ENCODE assay signal across 10 cellular contexts in the genomic region with DNA sequence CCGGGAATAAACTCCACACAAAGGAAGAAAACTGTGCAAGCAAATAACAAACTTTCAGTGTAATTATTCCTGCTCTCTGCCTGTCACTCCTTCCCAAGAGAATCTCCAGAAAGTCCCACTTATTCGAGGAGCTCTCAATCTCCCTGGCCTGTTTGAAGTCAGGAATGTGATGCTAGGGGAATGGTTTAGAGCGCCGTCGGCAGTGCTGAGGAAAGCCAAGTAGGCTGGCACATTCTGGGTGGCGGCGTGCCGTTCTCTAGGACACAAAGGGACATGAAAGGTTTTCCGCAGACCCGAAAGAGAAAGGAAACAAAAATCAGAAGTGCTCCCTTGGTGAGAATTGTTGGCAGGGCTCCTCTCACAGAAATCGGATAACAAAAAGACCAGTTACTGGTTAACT.
A peak's percentile ranks its signal among the peaks of the same experiment; 100 is the strongest.
DNase-seq lines count a peak whose midpoint lies in the region; ATAC-seq and TF ChIP-seq lines count a peak whose summit lies in the region.
"Had no signal": no experiment of that assay in that cellular context is flagged by ENCODE, and none has a peak within 500 bp of the region (broad histone marks: within the 10 kb centered on the region; RNA-seq: fewer than 3 reads in every experiment).

No MANE protein-coding gene starts in this region.

- H3K27me3 ChIP-seq in endocrine pancreas (ENCODE audit: control insufficient read depth, insufficient read depth, low read length): no peaks in the 10 kb centered on the region
- H3K27me3 ChIP-seq in mesenchymal stem cell (ENCODE audit: control insufficient read depth in 1 of 2, insufficient read depth in 1 of 2, low read length in 2 of 2): peaks cover 9 to 17% of the 10 kb centered on the region in 2 experiments
- H3K27me3 ChIP-seq in testis: no peaks in the 10 kb centered on the region

- WGBS in mesenchymal stem cell: 66% methylated on average over 11 of the region's 11 CpGs
- WGBS in testis, 2 donors: 45 to 47% methylated on average over 11 of the region's 11 CpGs

- H2BK12ac ChIP-seq in mesenchymal stem cell (ENCODE audit: low read length in 2 of 2): no peak overlapping the region

- H2BK120ac ChIP-seq in mesenchymal stem cell (ENCODE audit: low read depth, low read length): no peak overlapping the region

- peak overlapping the region; percentile 71 for H3K4me3 ChIP-seq in endocrine pancreas (ENCODE audit: control insufficient read depth, insufficient read depth, low read length)
- peak overlapping the region in 1 of 2 experiments; percentile 73 for H3K4me3 ChIP-seq in mesenchymal stem cell (ENCODE audit: insufficient read depth in 1 of 2, low read depth in 1 of 2, low read length in 2 of 2)
- no peak overlapping the region for H3K4me3 ChIP-seq in testis

- peaks cover 17% of the 10 kb centered on the region for H3K4me1 Mint-ChIP-seq in T-helper 17 cell
- H3K4me1 Mint-ChIP-seq in T-helper 2 cell treated with Interferon-gamma antibody and Interleukin-4, amounts not matched to agents 5 μg/mL and 100 μg/mL, for 36 hours (ENCODE audit: low read depth): peaks cover 4% of the 10 kb centered on the region

- H3K4ac ChIP-seq in mesenchymal stem cell (ENCODE audit: low read depth in 1 of 2, low read length in 2 of 2): no peak overlapping the region

- no peak overlapping the region for H3K14ac ChIP-seq in mesenchymal stem cell (ENCODE audit: low read length in 2 of 2)

- no peak overlapping the region for H3K18ac ChIP-seq in mesenchymal stem cell (ENCODE audit: low read depth in 1 of 2, low read length in 2 of 2)

- no peak overlapping the region for H4K8ac ChIP-seq in mesenchymal stem cell (ENCODE audit: low read length)

- H2AK5ac ChIP-seq in mesenchymal stem cell (ENCODE audit: low read length, severe bottlenecking): no peak overlapping the region

- H3K9me3 Mint-ChIP-seq in T-helper 2 cell treated with Interferon-gamma antibody and Interleukin-4, amounts not matched to agents 5 μg/mL and 100 μg/mL, for 36 hours: no peaks in the 10 kb centered on the region
- H3K9me3 Mint-ChIP-seq: IgD-negative memory B cell had no signal

- H3K36me3 ChIP-seq in endocrine pancreas (ENCODE audit: control insufficient read depth, insufficient read depth, low read length): no peaks in the 10 kb centered on the region
- no peaks in the 10 kb centered on the region for H3K36me3 ChIP-seq in mesenchymal stem cell (ENCODE audit: control insufficient read depth in 1 of 2, insufficient read depth in 2 of 2, low read depth in 1 of 2, low read length in 2 of 2)
- no peaks in the 10 kb centered on the region for H3K36me3 ChIP-seq in testis (ENCODE audit: low read depth, missing control alignments)

- no peak for ATAC-seq in T-helper 17 cell

- H3K36me3 Mint-ChIP-seq in T-helper 17 cell (ENCODE audit: low read depth): no peaks in the 10 kb centered on the region
- H3K36me3 Mint-ChIP-seq in T-helper 2 cell treated with Interferon-gamma antibody and Interleukin-4, amounts not matched to agents 5 μg/mL and 100 μg/mL, for 36 hours (ENCODE audit: low read depth): no peaks in the 10 kb centered on the region
- H3K36me3 Mint-ChIP-seq: IgD-negative memory B cell had no signal

- H3K27ac ChIP-seq in mesenchymal stem cell (ENCODE audit: low read length, poor library complexity, severe bottlenecking) (no peak overlapping the region), testis (no peak overlapping the region)

- no peak overlapping the region for H2BK15ac ChIP-seq in mesenchymal stem cell (ENCODE audit: low read depth, poor library complexity, severe bottlenecking)

- no peaks in the 10 kb centered on the region for H3K79me1 ChIP-seq in mesenchymal stem cell (replicated peaks; ENCODE audit: low read length, poor library complexity, severe bottlenecking)

- H3K4me2 ChIP-seq in mesenchymal stem cell (ENCODE audit: low read length, poor library complexity, severe bottlenecking): no peak overlapping the region

- DNase-seq in DMS79 treated with DMSO at 0.1 percent for 48 hours (lab: John Stamatoyannopoulos, UW) (peak; percentile 20), DMS79 (lab: John Stamatoyannopoulos, UW) (no peak), mesenchymal stem cell (no peak), testis (peak; percentile 17), T-helper 17 cell (no peak)
- DNase-seq in activated CD8-positive, alpha-beta memory T cell treated with anti-CD3 and anti-CD28 coated beads, Interleukin-2, amount 50 U/mL, for 48 hours: no peak
- DNase-seq in T-helper 2 cell treated with Interferon-gamma antibody and Interleukin-4, amounts not matched to agents 5 μg/mL and 100 μg/mL, for 36 hours (ENCODE audit: low spot score): no peak
- DNase-seq: central memory CD4-positive, alpha-beta T cell had no signal

- H3K9me3 ChIP-seq in endocrine pancreas (ENCODE audit: control insufficient read depth, low read length) (no peaks in the 10 kb centered on the region), mesenchymal stem cell (ENCODE audit: control insufficient read depth, low read length) (no peaks in the 10 kb centered on the region), testis (no peaks in the 10 kb centered on the region), T-helper 17 cell (ENCODE audit: control insufficient read depth, low read length, poor library complexity, severe bottlenecking) (no peaks in the 10 kb centered on the region)

- H3K4me1 ChIP-seq in endocrine pancreas (ENCODE audit: control insufficient read depth, insufficient read depth, low read length) (peaks cover 3% of the 10 kb centered on the region), mesenchymal stem cell (ENCODE audit: control insufficient read depth, insufficient read depth, low read depth, low read length) (no peaks in the 10 kb centered on the region), testis (no peaks in the 10 kb centered on the region)

- intact Hi-C loops in testis (cut with DNase I; ENCODE audit: low total_unique reads): no loop called here

- no peak overlapping the region for H3K4me3 Mint-ChIP-seq in T-helper 17 cell
- no peak overlapping the region for H3K4me3 Mint-ChIP-seq in T-helper 2 cell treated with Interferon-gamma antibody and Interleukin-4, amounts not matched to agents 5 μg/mL and 100 μg/mL, for 36 hours
- H3K4me3 Mint-ChIP-seq: IgD-negative memory B cell had no signal

- H2AFZ ChIP-seq in mesenchymal stem cell (ENCODE audit: low read depth, low read length): no peak overlapping the region

- no peak overlapping the region for H4K91ac ChIP-seq in mesenchymal stem cell (ENCODE audit: low read length)

- no peak for TF ChIP-seq CTCF in testis (IDR thresholded peaks at IDR 0.05)

- peaks cover 14% of the 10 kb centered on the region for H3K27me3 Mint-ChIP-seq in T-helper 17 cell
- peaks cover 15% of the 10 kb centered on the region for H3K27me3 Mint-ChIP-seq in T-helper 2 cell treated with Interferon-gamma antibody and Interleukin-4, amounts not matched to agents 5 μg/mL and 100 μg/mL, for 36 hours (ENCODE audit: low read depth)

- H3K9ac ChIP-seq in endocrine pancreas (ENCODE audit: control insufficient read depth, insufficient read depth, low read length): peak overlapping the region; percentile 85
- peak overlapping the region; percentile 61 for H3K9ac ChIP-seq in mesenchymal stem cell (ENCODE audit: low read length)

- no peak overlapping the region for H2BK5ac ChIP-seq in mesenchymal stem cell (ENCODE audit: low read depth, low read length, poor library complexity, severe bottlenecking)

- H3K27ac Mint-ChIP-seq in T-helper 17 cell: no peak overlapping the region
- H3K27ac Mint-ChIP-seq in T-helper 2 cell treated with Interferon-gamma antibody and Interleukin-4, amounts not matched to agents 5 μg/mL and 100 μg/mL, for 36 hours: no peak overlapping the region
- H3K27ac Mint-ChIP-seq: IgD-negative memory B cell had no signal

- H3K23ac ChIP-seq in mesenchymal stem cell (ENCODE audit: low read length in 2 of 2): no peak overlapping the region

- no peak for TF ChIP-seq POLR2A in testis (IDR thresholded peaks at IDR 0.05)

Comparison
In these comparisons a context has a peak if more than half of its experiments do, and no peak if none do; other contexts are left out.
1. DNase-seq: peak in DMS79 treated with DMSO at 0.1 percent for 48 hours (single experiment) and testis (single experiment); none in DMS79 (single experiment), mesenchymal stem cell (single experiment), T-helper 17 cell (0 of 3), activated CD8-positive, alpha-beta memory T cell treated with anti-CD3 and anti-CD28 coated beads, Interleukin-2, amount 50 U/mL, for 48 hours (single experiment) and T-helper 2 cell treated with Interferon-gamma antibody and Interleukin-4, amounts not matched to agents 5 μg/mL and 100 μg/mL, for 36 hours (single experiment).